In genomic region chr16:84144301-84144858, GRCh38 we compare ENCODE assay signal across 8 cellular contexts. TPM values are rescaled to one million over a fixed set of nuclear protein-coding genes. Genes with fewer than 3 reads are reported as not detected.
A peak's percentile ranks its signal among the peaks of the same experiment; 100 is the strongest.
DNase-seq lines count a peak whose midpoint lies in the region; ATAC-seq and TF ChIP-seq lines count a peak whose summit lies in the region.

No MANE protein-coding gene starts in this region.

- DNase-seq in CD1c-positive myeloid dendritic cell (ENCODE audit: extremely low spot score), result peak; percentile 22
- DNase-seq in RKO (ENCODE audit: low spot score), result peak; percentile 17
- DNase-seq in heart left ventricle, result peak in 3 of 5 donors; percentile 26 to 69 (median 45)
- DNase-seq in putamen (ENCODE audit: low spot score), result peak; percentile 49

- intact Hi-C loops in heart left ventricle (cut with DNase I), result loop anchor here in 5 of 10 donors (2.0 to 10.0 kb wide), 5 partner anchors 38 to 62 kb away; partner anchors contain the start of gene TAF1C (in 3 of the 5)

- 0 to 2% (median 1%) methylated on average over 34 to 37 of the region's 37 CpGs for WGBS in heart left ventricle, 4 donors

- peak overlapping the region; percentile 78 to 99 (median 94) for H3K4me3 ChIP-seq in heart left ventricle

- TF ChIP-seq CTCF in heart left ventricle (IDR thresholded peaks at IDR 0.05), result peak in 1 of 12 donors; percentile 7

- H3K9me3 ChIP-seq in heart left ventricle, result no peaks in the 10 kb centered on the region

- no peaks in the 10 kb centered on the region for H3K36me3 ChIP-seq in heart left ventricle

- no peak for TF ChIP-seq POLR2A in heart left ventricle (IDR thresholded peaks at IDR 0.05)

- H3K27me3 Mint-ChIP-seq in activated naive CD4-positive, alpha-beta T cell treated with anti-CD3 and anti-CD28 coated beads, Interleukin-2, amount 50 U/mL, for 24 hours, result no peaks in the 10 kb centered on the region

- peaks cover 0 to 27% (median 10%) of the 10 kb centered on the region in 12 donors for H3K4me1 ChIP-seq in heart left ventricle

- peak overlapping the region; percentile 96 for H3K4me3 Mint-ChIP-seq in activated naive CD4-positive, alpha-beta T cell treated with anti-CD3 and anti-CD28 coated beads, Interleukin-2, amount 50 U/mL, for 24 hours

- no peaks in the 10 kb centered on the region for H3K36me3 Mint-ChIP-seq in activated naive CD4-positive, alpha-beta T cell treated with anti-CD3 and anti-CD28 coated beads, Interleukin-2, amount 50 U/mL, for 24 hours

- H3K4me1 Mint-ChIP-seq in activated naive CD4-positive, alpha-beta T cell treated with anti-CD3 and anti-CD28 coated beads, Interleukin-2, amount 50 U/mL, for 24 hours, result peaks cover 29% of the 10 kb centered on the region

- no peaks in the 10 kb centered on the region for H3K27me3 ChIP-seq in heart left ventricle

- ATAC-seq in GM21737 (IDR thresholded peaks at IDR 0.05; ENCODE audit: unreplicated experiment) (peak; percentile 11), heart left ventricle (peak in 3 of 4 donors; percentile 27 to 44 (median 40)), GM18519 (IDR thresholded peaks at IDR 0.05; ENCODE audit: low FRiP score, unreplicated experiment) (no peak), HG03139 (IDR thresholded peaks at IDR 0.05; ENCODE audit: unreplicated experiment) (no peak)

- H3K27ac Mint-ChIP-seq in activated naive CD4-positive, alpha-beta T cell treated with anti-CD3 and anti-CD28 coated beads, Interleukin-2, amount 50 U/mL, for 24 hours, result peak overlapping the region; percentile 84

- no peaks in the 10 kb centered on the region for H3K9me3 Mint-ChIP-seq in activated naive CD4-positive, alpha-beta T cell treated with anti-CD3 and anti-CD28 coated beads, Interleukin-2, amount 50 U/mL, for 24 hours

- peak overlapping the region; percentile 50 to 96 (median 80) for H3K27ac ChIP-seq in heart left ventricle

RNA-seq across cellular contexts. Expression of gene HSDL1, which starts 0.6 kb away (rescaled TPM):
- 10 to 100 TPM; 15.8 to 46.8 (median 23.4) TPM for total RNA-seq in heart left ventricle
- 10 to 100 TPM; 12.8 to 16.1 TPM for polyA plus RNA-seq in heart left ventricle

RNA-seq across cellular contexts. Expression of gene DNAAF1, which starts 0.7 kb away (rescaled TPM):
- under 1 TPM in 3 of 9 donors, not detected in 6; 0.20 to 0.32 (median 0.25) TPM for total RNA-seq in heart left ventricle
- polyA plus RNA-seq in heart left ventricle, result under 1 TPM; 0.15 to 0.38 TPM

RNA-seq across cellular contexts. Expression of gene MBTPS1, which starts 27.6 kb away (rescaled TPM):
- 10 to 100 TPM; 57.3 to 91.4 (median 68.6) TPM for total RNA-seq in heart left ventricle
- 10 to 100 TPM; 37.2 to 54.2 TPM for polyA plus RNA-seq in heart left ventricle

RNA-seq across cellular contexts. Expression of gene TAF1C, which starts 42.5 kb away (rescaled TPM):
- total RNA-seq in heart left ventricle, result 10 to 100 TPM; 16.3 to 24.3 (median 21.8) TPM
- 10 to 100 TPM; 22.6 to 34.4 TPM for polyA plus RNA-seq in heart left ventricle

RNA-seq across cellular contexts. Expression of gene ADAD2, which starts 46.6 kb away (rescaled TPM):
- 1 to 10 TPM in 2 of 9 donors, under 1 TPM in 4, not detected in 3; 0.21 to 1.3 (median 0.58) TPM for total RNA-seq in heart left ventricle
- 1 to 10 TPM in 1 of 2 donors, under 1 TPM in 1; 0.36 to 1.2 TPM for polyA plus RNA-seq in heart left ventricle

Comparison
In these comparisons a context has a peak if more than half of its experiments do, and no peak if none do; other contexts are left out.
1. ATAC-seq: peak in GM21737 (single experiment) and heart left ventricle (3 of 4); none in GM18519 (single experiment) and HG03139 (single experiment).
2. Peak in every context shown above with its lines, with median percentiles within 50 percentile points of each other: DNase-seq.